ENCODE assay signal across 1 cellular context in the genomic region with DNA sequence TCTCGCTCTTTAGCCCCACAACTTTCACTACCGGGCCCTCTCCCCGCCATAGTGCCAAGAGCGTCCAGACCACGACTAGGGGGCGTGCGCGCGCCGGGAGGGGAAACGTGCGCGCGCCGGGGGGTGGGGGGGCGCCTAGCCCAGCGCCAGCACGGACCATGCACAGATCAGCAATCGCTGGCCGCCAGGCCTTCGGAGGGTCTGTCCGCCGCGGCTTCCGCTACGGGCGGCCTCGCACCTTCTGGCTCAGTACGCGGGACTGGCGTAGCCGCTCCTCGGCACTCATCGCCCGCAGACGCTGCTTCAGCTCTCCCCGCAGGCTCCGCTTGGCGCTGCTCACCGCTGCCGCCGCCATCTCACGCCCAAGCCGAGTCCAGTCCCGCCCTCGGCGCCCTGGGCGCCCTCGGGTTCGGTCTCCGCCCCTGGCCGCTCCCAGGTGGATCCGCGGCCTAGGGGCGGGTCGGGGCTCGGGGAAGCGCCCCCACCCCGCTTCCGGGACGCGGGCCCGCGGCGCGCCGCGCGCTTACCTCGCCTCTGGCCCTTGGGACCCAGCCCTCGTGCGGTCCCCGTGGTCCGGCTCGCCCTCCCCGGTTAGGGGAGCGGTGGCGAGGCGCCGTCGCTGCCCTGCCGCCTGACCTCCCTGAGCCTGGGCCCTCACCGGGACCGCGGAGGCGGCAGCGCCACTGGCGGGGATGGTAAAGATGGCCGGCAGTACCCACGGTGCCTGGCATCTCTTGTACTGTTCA.
TF ChIP-seq lines count a peak whose summit lies in the region.

TSS of gene MTHFS (minus strand) at position 381 of the 746 bp plus-strand sequence. CDS start at position 355, 26 bp downstream.

TF ChIP-seq in HepG2, 621 proteins besides CTCF, POLR2A, EP300 and RAD21 (continued from another document and continues in another):
- TF ChIP-seq, protein P1, sequence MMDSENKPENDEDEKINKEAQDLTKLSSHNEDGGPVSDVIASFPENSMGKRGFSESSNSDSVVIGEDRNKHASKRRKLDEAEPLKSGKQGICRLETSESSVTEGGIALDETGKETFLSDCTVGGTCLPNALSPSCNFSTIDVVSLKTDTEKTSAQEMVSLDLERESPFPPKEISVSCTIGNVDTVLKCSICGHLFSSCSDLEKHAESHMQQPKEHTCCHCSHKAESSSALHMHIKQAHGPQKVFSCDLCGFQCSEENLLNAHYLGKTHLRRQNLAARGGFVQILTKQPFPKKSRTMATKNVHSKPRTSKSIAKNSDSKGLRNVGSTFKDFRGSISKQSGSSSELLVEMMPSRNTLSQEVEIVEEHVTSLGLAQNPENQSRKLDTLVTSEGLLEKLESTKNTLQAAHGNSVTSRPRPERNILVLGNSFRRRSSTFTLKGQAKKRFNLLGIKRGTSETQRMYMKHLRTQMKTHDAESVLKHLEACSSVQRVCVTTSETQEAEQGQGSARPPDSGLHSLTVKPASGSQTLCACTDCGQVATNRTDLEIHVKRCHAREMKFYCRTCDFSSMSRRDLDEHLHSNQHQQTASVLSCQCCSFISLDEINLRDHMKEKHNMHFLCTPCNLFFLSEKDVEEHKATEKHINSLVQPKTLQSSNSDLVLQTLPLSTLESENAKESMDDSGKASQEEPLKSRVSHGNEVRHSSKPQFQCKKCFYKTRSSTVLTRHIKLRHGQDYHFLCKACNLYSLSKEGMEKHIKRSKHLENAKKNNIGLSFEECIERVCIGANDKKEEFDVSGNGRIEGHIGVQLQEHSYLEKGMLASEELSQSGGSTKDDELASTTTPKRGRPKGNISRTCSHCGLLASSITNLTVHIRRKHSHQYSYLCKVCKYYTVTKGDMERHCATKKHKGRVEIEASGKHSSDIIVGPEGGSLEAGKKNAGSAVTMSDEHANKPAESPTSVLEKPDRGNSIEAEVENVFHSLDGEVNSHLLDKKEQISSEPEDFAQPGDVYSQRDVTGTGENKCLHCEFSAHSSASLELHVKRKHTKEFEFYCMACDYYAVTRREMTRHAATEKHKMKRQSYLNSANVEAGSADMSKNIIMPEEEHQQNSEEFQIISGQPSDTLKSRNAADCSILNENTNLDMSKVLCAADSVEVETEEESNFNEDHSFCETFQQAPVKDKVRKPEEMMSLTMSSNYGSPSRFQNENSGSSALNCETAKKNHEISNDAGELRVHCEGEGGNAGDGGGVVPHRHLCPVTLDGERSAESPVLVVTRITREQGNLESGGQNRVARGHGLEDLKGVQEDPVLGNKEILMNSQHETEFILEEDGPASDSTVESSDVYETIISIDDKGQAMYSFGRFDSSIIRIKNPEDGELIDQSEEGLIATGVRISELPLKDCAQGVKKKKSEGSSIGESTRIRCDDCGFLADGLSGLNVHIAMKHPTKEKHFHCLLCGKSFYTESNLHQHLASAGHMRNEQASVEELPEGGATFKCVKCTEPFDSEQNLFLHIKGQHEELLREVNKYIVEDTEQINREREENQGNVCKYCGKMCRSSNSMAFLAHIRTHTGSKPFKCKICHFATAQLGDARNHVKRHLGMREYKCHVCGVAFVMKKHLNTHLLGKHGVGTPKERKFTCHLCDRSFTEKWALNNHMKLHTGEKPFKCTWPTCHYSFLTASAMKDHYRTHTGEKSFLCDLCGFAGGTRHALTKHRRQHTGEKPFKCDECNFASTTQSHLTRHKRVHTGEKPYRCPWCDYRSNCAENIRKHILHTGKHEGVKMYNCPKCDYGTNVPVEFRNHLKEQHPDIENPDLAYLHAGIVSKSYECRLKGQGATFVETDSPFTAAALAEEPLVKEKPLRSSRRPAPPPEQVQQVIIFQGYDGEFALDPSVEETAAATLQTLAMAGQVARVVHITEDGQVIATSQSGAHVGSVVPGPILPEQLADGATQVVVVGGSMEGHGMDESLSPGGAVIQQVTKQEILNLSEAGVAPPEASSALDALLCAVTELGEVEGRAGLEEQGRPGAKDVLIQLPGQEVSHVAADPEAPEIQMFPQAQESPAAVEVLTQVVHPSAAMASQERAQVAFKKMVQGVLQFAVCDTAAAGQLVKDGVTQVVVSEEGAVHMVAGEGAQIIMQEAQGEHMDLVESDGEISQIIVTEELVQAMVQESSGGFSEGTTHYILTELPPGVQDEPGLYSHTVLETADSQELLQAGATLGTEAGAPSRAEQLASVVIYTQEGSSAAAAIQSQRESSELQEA (CRISPR knock-in tag; IDR thresholded peaks at IDR 0.05; ENCODE audit: not compliant biosample characterization): no peak
- peak; percentile 67; the same call in 1 of the 2 replicates for TF ChIP-seq ZBED4 (CRISPR knock-in tag; IDR thresholded peaks at IDR 0.05; ENCODE audit: borderline replicate concordance)
- TF ChIP-seq BCL3 (CRISPR knock-in tag; IDR thresholded peaks at IDR 0.05): peak; percentile 91
- TF ChIP-seq TFDP2 (CRISPR knock-in tag; IDR thresholded peaks at IDR 0.05): peak; percentile 92
- TF ChIP-seq ZNF558 (CRISPR knock-in tag; IDR thresholded peaks at IDR 0.05; ENCODE audit: borderline replicate concordance): no peak; the same call in 1 of the 2 replicates
- peak; percentile 74; the same call in 1 of the 2 replicates for TF ChIP-seq ZNF460 (CRISPR knock-in tag; IDR thresholded peaks at IDR 0.05; ENCODE audit: borderline replicate concordance)
- TF ChIP-seq ATF7-NPFF (CRISPR knock-in tag; IDR thresholded peaks at IDR 0.05; ENCODE audit: low read depth): peak; percentile 96
- TF ChIP-seq, protein P2, sequence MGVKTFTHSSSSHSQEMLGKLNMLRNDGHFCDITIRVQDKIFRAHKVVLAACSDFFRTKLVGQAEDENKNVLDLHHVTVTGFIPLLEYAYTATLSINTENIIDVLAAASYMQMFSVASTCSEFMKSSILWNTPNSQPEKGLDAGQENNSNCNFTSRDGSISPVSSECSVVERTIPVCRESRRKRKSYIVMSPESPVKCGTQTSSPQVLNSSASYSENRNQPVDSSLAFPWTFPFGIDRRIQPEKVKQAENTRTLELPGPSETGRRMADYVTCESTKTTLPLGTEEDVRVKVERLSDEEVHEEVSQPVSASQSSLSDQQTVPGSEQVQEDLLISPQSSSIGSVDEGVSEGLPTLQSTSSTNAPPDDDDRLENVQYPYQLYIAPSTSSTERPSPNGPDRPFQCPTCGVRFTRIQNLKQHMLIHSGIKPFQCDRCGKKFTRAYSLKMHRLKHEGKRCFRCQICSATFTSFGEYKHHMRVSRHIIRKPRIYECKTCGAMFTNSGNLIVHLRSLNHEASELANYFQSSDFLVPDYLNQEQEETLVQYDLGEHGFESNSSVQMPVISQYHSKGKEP (CRISPR knock-in tag; IDR thresholded peaks at IDR 0.05): peak; percentile 31; the same call in 1 of the 2 replicates
- TF ChIP-seq FOXO1 (CRISPR knock-in tag; IDR thresholded peaks at IDR 0.05): peak; percentile 53
- peak; percentile 49; the same call in 1 of the 2 replicates for TF ChIP-seq TFAP4 (IDR thresholded peaks at IDR 0.05; ENCODE audit: borderline replicate concordance, low read depth)
- TF ChIP-seq AGO2 (optimal IDR thresholded peaks at IDR 0.05; ENCODE audit: low read depth, low read length): peak; percentile 81
- TF ChIP-seq HOXA5 (CRISPR knock-in tag; IDR thresholded peaks at IDR 0.05): peak; percentile 83
- peak; percentile 90; the same call in 1 of the 2 replicates for TF ChIP-seq MLXIP (CRISPR knock-in tag; IDR thresholded peaks at IDR 0.05; ENCODE audit: borderline replicate concordance)
- TF ChIP-seq, protein P3, sequence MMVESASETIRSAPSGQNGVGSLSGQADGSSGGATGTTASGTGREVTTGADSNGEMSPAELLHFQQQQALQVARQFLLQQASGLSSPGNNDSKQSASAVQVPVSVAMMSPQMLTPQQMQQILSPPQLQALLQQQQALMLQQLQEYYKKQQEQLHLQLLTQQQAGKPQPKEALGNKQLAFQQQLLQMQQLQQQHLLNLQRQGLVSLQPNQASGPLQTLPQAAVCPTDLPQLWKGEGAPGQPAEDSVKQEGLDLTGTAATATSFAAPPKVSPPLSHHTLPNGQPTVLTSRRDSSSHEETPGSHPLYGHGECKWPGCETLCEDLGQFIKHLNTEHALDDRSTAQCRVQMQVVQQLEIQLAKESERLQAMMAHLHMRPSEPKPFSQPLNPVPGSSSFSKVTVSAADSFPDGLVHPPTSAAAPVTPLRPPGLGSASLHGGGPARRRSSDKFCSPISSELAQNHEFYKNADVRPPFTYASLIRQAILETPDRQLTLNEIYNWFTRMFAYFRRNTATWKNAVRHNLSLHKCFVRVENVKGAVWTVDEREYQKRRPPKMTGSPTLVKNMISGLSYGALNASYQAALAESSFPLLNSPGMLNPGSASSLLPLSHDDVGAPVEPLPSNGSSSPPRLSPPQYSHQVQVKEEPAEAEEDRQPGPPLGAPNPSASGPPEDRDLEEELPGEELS (CRISPR knock-in tag; IDR thresholded peaks at IDR 0.05): peak; percentile 45
- peak; percentile 74; the same call in 1 of the 2 replicates for TF ChIP-seq ZNF549 (CRISPR knock-in tag; IDR thresholded peaks at IDR 0.05)
- TF ChIP-seq SPEN (CRISPR knock-in tag; IDR thresholded peaks at IDR 0.05; ENCODE audit: low read depth): peak; percentile 82
- TF ChIP-seq ZNF333 (CRISPR knock-in tag; IDR thresholded peaks at IDR 0.05; ENCODE audit: borderline replicate concordance): no peak; the same call in 1 of the 2 replicates
- no peak; the same call in 1 of the 2 replicates for TF ChIP-seq ZBTB39 (CRISPR knock-in tag; IDR thresholded peaks at IDR 0.05)
